26 cellular contexts compared by ENCODE assay signal in the genomic region with DNA sequence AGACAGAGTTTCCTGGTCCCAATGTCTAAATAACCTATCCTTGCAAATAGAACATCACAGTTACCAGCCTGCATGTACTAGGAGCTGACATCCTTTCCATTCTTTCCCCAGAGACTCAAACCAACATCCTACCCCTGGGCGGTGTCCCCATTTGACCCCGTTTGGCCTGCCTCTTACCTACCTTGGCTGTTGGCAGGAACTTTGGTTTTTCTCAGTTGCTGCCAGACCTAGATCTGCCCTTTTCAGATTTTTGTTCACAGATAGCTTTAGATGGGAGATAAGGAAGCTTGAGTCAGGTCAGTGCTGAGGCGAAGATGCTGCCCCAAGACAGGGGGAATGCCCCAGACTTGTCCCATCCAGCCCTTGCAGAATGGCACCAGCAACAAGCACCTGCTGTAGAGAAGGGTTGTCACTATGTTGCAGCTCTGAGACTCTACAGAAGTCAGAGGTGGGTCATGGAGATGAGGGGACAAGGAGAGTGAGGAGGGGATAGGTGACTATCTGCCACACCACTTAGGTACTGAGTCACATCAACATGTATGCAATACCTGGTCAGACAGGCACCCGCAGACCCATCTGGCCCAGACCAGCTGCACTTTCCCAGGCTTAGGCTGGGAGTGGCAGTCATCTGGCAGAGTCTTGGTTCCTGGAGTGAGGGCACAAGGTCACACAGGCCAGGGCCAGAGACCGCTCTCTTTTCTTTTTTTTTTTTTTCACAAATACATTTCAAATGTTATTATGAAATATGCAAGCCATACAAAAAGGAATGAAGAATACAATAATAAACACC.
A peak's percentile ranks its signal among the peaks of the same experiment; 100 is the strongest.
DNase-seq lines count a peak whose midpoint lies in the region; ATAC-seq and TF ChIP-seq lines count a peak whose summit lies in the region.
"Had no signal": no experiment of that assay in that cellular context is flagged by ENCODE, and none has a peak within 500 bp of the region (broad histone marks: within the 10 kb centered on the region; RNA-seq: fewer than 3 reads in every experiment).

No MANE protein-coding gene starts in this region.

- peaks cover 15% of the 10 kb centered on the region for H3K4me1 Mint-ChIP-seq in activated T-cell treated with anti-CD3 and anti-CD28 coated beads, Interleukin-2, amount 50 U/mL, for 24 hours (ENCODE audit: low read depth)
- peaks cover 16% of the 10 kb centered on the region for H3K4me1 Mint-ChIP-seq in activated T-cell treated with anti-CD3 and anti-CD28 coated beads, Interleukin-2, amount 50 U/mL, for 4 hours (ENCODE audit: low read depth)

- H3K4me1 ChIP-seq in body of pancreas (peaks cover 41% of the 10 kb centered on the region), muscle layer of duodenum (ENCODE audit: control insufficient read depth in 1 of 2, insufficient read depth in 2 of 2, low read length in 2 of 2) (peaks cover 0 to 21% of the 10 kb centered on the region in 2 donors), vagina (peaks cover 24% of the 10 kb centered on the region)
- H3K4me1 ChIP-seq: BE2C had no signal

- TF ChIP-seq POLR2A in body of pancreas (IDR thresholded peaks at IDR 0.05) (no peak), vagina (IDR thresholded peaks at IDR 0.05) (no peak)

- no peaks in the 10 kb centered on the region for H3K9me3 Mint-ChIP-seq in activated T-cell treated with anti-CD3 and anti-CD28 coated beads, Interleukin-2, amount 50 U/mL, for 24 hours
- H3K9me3 Mint-ChIP-seq in activated T-cell treated with anti-CD3 and anti-CD28 coated beads, Interleukin-2, amount 50 U/mL, for 4 hours = no peaks in the 10 kb centered on the region
- H3K9me3 Mint-ChIP-seq: activated B cell treated with CpG ODN at 0.5 μM for 24 hours; activated CD4-positive, alpha-beta memory T cell treated with anti-CD3 and anti-CD28 coated beads, Interleukin-2, amount 10 ng/mL, durations not matched to agents 7 days and 5 days; activated naive CD4-positive, alpha-beta T cell treated with anti-CD3 and anti-CD28 coated beads, Interleukin-2, amount 10 ng/mL, durations not matched to agents 7 days and 5 days; central memory CD8-positive, alpha-beta T cell; nephron; stimulated activated naive CD8-positive, alpha-beta T cell treated with anti-CD3 and anti-CD28 coated beads, Interleukin-15, amount 100 ng/mL, for 72 hours; type B pancreatic cell had no signal

- no peaks in the 10 kb centered on the region for H3K27me3 Mint-ChIP-seq in activated T-cell treated with anti-CD3 and anti-CD28 coated beads, Interleukin-2, amount 50 U/mL, for 24 hours
- H3K27me3 Mint-ChIP-seq in activated T-cell treated with anti-CD3 and anti-CD28 coated beads, Interleukin-2, amount 50 U/mL, for 4 hours (ENCODE audit: low read depth) = peaks cover 2% of the 10 kb centered on the region
- H3K27me3 Mint-ChIP-seq: activated B cell treated with CpG ODN at 0.5 μM for 24 hours; activated naive CD4-positive, alpha-beta T cell treated with anti-CD3 and anti-CD28 coated beads, Interleukin-2, amount 10 ng/mL, durations not matched to agents 7 days and 5 days had no signal

- no peaks in the 10 kb centered on the region for H3K9me3 ChIP-seq in body of pancreas
- H3K9me3 ChIP-seq in muscle layer of duodenum (ENCODE audit: control insufficient read depth in 1 of 2, low read length in 2 of 2) = no peaks in the 10 kb centered on the region
- no peaks in the 10 kb centered on the region for H3K9me3 ChIP-seq in vagina
- H3K9me3 ChIP-seq: BE2C, gastroesophageal sphincter had no signal

- no peaks in the 10 kb centered on the region for H3K27me3 ChIP-seq in body of pancreas
- no peaks in the 10 kb centered on the region for H3K27me3 ChIP-seq in muscle layer of duodenum (ENCODE audit: low read depth, low read length)
- H3K27me3 ChIP-seq in vagina = no peaks in the 10 kb centered on the region
- H3K27me3 ChIP-seq: gastroesophageal sphincter had no signal

- no peak overlapping the region for H3K4me3 Mint-ChIP-seq in activated T-cell treated with anti-CD3 and anti-CD28 coated beads, Interleukin-2, amount 50 U/mL, for 24 hours
- no peak overlapping the region for H3K4me3 Mint-ChIP-seq in activated T-cell treated with anti-CD3 and anti-CD28 coated beads, Interleukin-2, amount 50 U/mL, for 4 hours
- H3K4me3 Mint-ChIP-seq: activated B cell treated with CpG ODN at 0.5 μM for 24 hours; activated CD4-positive, alpha-beta memory T cell treated with anti-CD3 and anti-CD28 coated beads, Interleukin-2, amount 10 ng/mL, durations not matched to agents 7 days and 5 days; activated naive CD4-positive, alpha-beta T cell treated with anti-CD3 and anti-CD28 coated beads, Interleukin-2, amount 10 ng/mL, durations not matched to agents 7 days and 5 days; central memory CD8-positive, alpha-beta T cell; nephron; stimulated activated naive CD8-positive, alpha-beta T cell treated with anti-CD3 and anti-CD28 coated beads, Interleukin-15, amount 100 ng/mL, for 72 hours; type B pancreatic cell had no signal

- H3K36me3 ChIP-seq in body of pancreas (replicated peaks in 1 of 2; ENCODE audit: insufficient read depth in 1 of 2, low read depth in 2 of 2) = no peaks in the 10 kb centered on the region
- H3K36me3 ChIP-seq in muscle layer of duodenum (ENCODE audit: control insufficient read depth in 1 of 2, insufficient read depth in 2 of 2, low read length in 2 of 2) = no peaks in the 10 kb centered on the region
- H3K36me3 ChIP-seq in vagina = no peaks in the 10 kb centered on the region
- H3K36me3 ChIP-seq: BE2C, gastroesophageal sphincter had no signal

- H3K36me3 Mint-ChIP-seq in activated T-cell treated with anti-CD3 and anti-CD28 coated beads, Interleukin-2, amount 50 U/mL, for 24 hours (ENCODE audit: low read depth) = no peaks in the 10 kb centered on the region
- H3K36me3 Mint-ChIP-seq in activated T-cell treated with anti-CD3 and anti-CD28 coated beads, Interleukin-2, amount 50 U/mL, for 4 hours (ENCODE audit: insufficient read depth) = no peaks in the 10 kb centered on the region
- H3K36me3 Mint-ChIP-seq: activated naive CD4-positive, alpha-beta T cell treated with anti-CD3 and anti-CD28 coated beads, Interleukin-2, amount 10 ng/mL, durations not matched to agents 7 days and 5 days; type B pancreatic cell had no signal

- intact Hi-C loops in body of pancreas (cut with DNase I) (loop anchor here (10.0 kb wide), 1 partner anchor 996 kb away; no protein-coding TSS in a partner anchor), vagina (cut with DNase I) (no loop called here), left ventricle myocardium superior (cut with micrococcal nuclease) (no loop called here)

- no peak for TF ChIP-seq CTCF in body of pancreas (IDR thresholded peaks at IDR 0.05)
- no peak for TF ChIP-seq CTCF in vagina (IDR thresholded peaks at IDR 0.05)

- H3K4me3 ChIP-seq in body of pancreas (no peak overlapping the region), muscle layer of duodenum (ENCODE audit: low read depth in 1 of 2, low read length in 2 of 2) (no peak overlapping the region), vagina (no peak overlapping the region)
- H3K4me3 ChIP-seq: gastroesophageal sphincter, GM23248, SK-N-MC had no signal

- no peak for ATAC-seq in activated T-cell treated with anti-CD3 and anti-CD28 coated beads, Interleukin-2, amount 50 U/mL, for 4 hours
- ATAC-seq in body of pancreas = peak; percentile 96
- ATAC-seq in HG03280 (IDR thresholded peaks at IDR 0.05; ENCODE audit: unreplicated experiment) = no peak
- ATAC-seq in left ventricle myocardium superior = no peak
- ATAC-seq: gastroesophageal sphincter had no signal

- H3K27ac ChIP-seq in body of pancreas = peak overlapping the region; percentile 20 to 76 (median 56)
- H3K27ac ChIP-seq in muscle layer of duodenum (ENCODE audit: low read length) = peak overlapping the region; percentile 10
- H3K27ac ChIP-seq in vagina = peak overlapping the region; percentile 58
- H3K27ac ChIP-seq: gastroesophageal sphincter, GM23248, SK-N-MC had no signal

- DNase-seq in activated T-cell treated with anti-CD3 and anti-CD28 coated beads, Interleukin-2, amount 50 U/mL, for 24 hours = peak; percentile 21
- DNase-seq in activated T-cell treated with anti-CD3 and anti-CD28 coated beads, Interleukin-2, amount 50 U/mL, for 4 hours = no peak
- DNase-seq in body of pancreas (peak; percentile 88 to 92 (median 91)), vagina (ENCODE audit: extremely low spot score in 2 of 2) (no peak), NCI-H2196 treated with DMSO at 0.1 percent for 48 hours (lab: John Stamatoyannopoulos, UW; ENCODE audit: unreplicated experiment) (no peak), left ventricle myocardium superior (no peak)
- DNase-seq: activated B cell treated with CpG ODN at 0.5 μM for 24 hours; activated CD4-positive, alpha-beta memory T cell treated with anti-CD3 and anti-CD28 coated beads, Interleukin-2, amount 10 ng/mL, durations not matched to agents 7 days and 5 days; activated naive CD4-positive, alpha-beta T cell treated with anti-CD3 and anti-CD28 coated beads, Interleukin-2, amount 10 ng/mL, durations not matched to agents 7 days and 5 days; activated T-cell treated with anti-CD3 and anti-CD28 coated beads for 4 hours; anterior cingulate cortex; BE2C; erythroblast; GF-D8; NCI-H1694 treated with DMSO at 0.1 percent for 48 hours; NCI-H2227 treated with DMSO at 0.1 percent for 48 hours; small intestine; stimulated activated naive CD8-positive, alpha-beta T cell treated with anti-CD3 and anti-CD28 coated beads, Interleukin-15, amount 100 ng/mL, for 72 hours had no signal

- H3K27ac Mint-ChIP-seq in activated T-cell treated with anti-CD3 and anti-CD28 coated beads, Interleukin-2, amount 50 U/mL, for 24 hours = no peak overlapping the region
- H3K27ac Mint-ChIP-seq: activated B cell treated with CpG ODN at 0.5 μM for 24 hours; activated CD4-positive, alpha-beta memory T cell treated with anti-CD3 and anti-CD28 coated beads, Interleukin-2, amount 10 ng/mL, durations not matched to agents 7 days and 5 days; activated naive CD4-positive, alpha-beta T cell treated with anti-CD3 and anti-CD28 coated beads, Interleukin-2, amount 10 ng/mL, durations not matched to agents 7 days and 5 days; stimulated activated naive CD8-positive, alpha-beta T cell treated with anti-CD3 and anti-CD28 coated beads, Interleukin-15, amount 100 ng/mL, for 72 hours; type B pancreatic cell had no signal

- WGBS in body of pancreas, 2 donors = 36 to 47% methylated on average over 5 of the region's 5 CpGs

Comparison
In these comparisons a context has a peak if more than half of its experiments do, and no peak if none do; other contexts are left out.
1. DNase-seq: peak in activated T-cell treated with anti-CD3 and anti-CD28 coated beads, Interleukin-2, amount 50 U/mL, for 24 hours (single experiment) and body of pancreas (4 of 4); none in activated T-cell treated with anti-CD3 and anti-CD28 coated beads, Interleukin-2, amount 50 U/mL, for 4 hours (single experiment), vagina (0 of 2), NCI-H2196 treated with DMSO at 0.1 percent for 48 hours (single experiment) and left ventricle myocardium superior (single experiment).
2. Peak in every context shown above with its lines, with median percentiles within 50 percentile points of each other: H3K27ac ChIP-seq.